In the genomic region with DNA sequence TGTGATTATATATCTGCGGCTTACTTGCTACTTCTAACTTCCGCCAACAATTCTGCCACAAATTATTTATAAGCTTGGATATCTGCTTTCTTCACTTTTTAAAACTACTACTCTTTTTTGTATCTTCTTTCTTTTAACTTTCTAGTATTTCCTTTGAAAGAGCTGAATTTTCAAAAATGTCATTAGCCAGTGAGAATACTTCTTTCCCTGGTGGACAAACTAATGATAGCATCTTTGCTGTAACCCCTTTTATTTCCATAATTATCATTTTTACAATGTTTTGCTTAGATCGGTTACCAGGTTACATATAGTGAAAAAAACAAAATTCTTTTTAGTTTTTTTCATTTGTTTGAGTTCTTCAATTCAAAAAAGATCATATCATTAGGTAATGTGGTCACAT, we compare ENCODE assay signal across 19 cellular contexts.
"Had no signal": no experiment of that assay in that cellular context is flagged by ENCODE, and none has a peak within 500 bp of the region (broad histone marks: within the 10 kb centered on the region; RNA-seq: fewer than 3 reads in every experiment).

No MANE protein-coding gene starts in this region.

- H3K9me3 ChIP-seq: adrenal gland, prostate gland, right atrium auricular region, suprapubic skin, transverse colon, vagina had no signal

- H3K4me3 ChIP-seq: adrenal gland, dorsolateral prefrontal cortex, prostate gland, right atrium auricular region, smooth muscle cell, suprapubic skin, transverse colon, vagina had no signal

- H3K36me3 Mint-ChIP-seq: activated naive CD4-positive, alpha-beta T cell treated with anti-CD3 and anti-CD28 coated beads, Interleukin-2, amount 50 U/mL, for 72 hours had no signal

- H3K9me3 Mint-ChIP-seq: activated T-helper 1 cell treated with anti-CD3 and anti-CD28 coated beads, Interleukin-12 subunit alpha, Interleukin-12 subunit beta, Interleukin-2, Interleukin-4 antibody, amounts not matched to agents 30 ng/mL and 10 ng/mL and 1 ng/mL, durations not matched to agents 14 hours and 24 hours and 36 hours; T-helper 1 cell treated with Interleukin-12 subunit alpha and Interleukin-12 subunit beta and Interleukin-4 antibody, amounts not matched to agents 30 μg/mL and 1 μg/mL, for 36 hours had no signal

- H3K27ac ChIP-seq: adrenal gland, dorsolateral prefrontal cortex, prostate gland, right atrium auricular region, suprapubic skin, transverse colon, vagina had no signal

- H3K4me1 ChIP-seq: adrenal gland, prostate gland, right atrium auricular region, suprapubic skin, transverse colon, vagina had no signal

- H3K27me3 ChIP-seq: adrenal gland, right atrium auricular region, suprapubic skin, transverse colon, vagina had no signal

- H3K27me3 Mint-ChIP-seq: stimulated activated naive CD8-positive, alpha-beta T cell treated with anti-CD3 and anti-CD28 coated beads, Interleukin-15, amount 100 ng/mL, for 72 hours had no signal

- H3K4me2 ChIP-seq: smooth muscle cell had no signal

- DNase-seq: activated CD4-positive, alpha-beta T cell treated with anti-CD3 and anti-CD28 coated beads for 1 hour; activated CD4-positive, alpha-beta T cell treated with anti-CD3 and anti-CD28 coated beads, Interleukin-2, amount 50 U/mL, for 4 hours; activated gamma-delta T cell treated with Interleukin-2 at 50 U/mL for 16 hours; adrenal gland; dorsolateral prefrontal cortex; left cardiac atrium; mesenchymal stem cell; natural killer cell; stimulated activated CD4-positive, alpha-beta T cell treated with anti-CD3 and anti-CD28 coated beads, Interleukin-4, amount 100 ng/mL, for 1 hour; stimulated activated naive CD8-positive, alpha-beta T cell treated with anti-CD3 and anti-CD28 coated beads, Interleukin-15, amount 100 ng/mL, for 72 hours; transverse colon had no signal

- H3K4me1 Mint-ChIP-seq: natural killer cell; stimulated activated naive CD8-positive, alpha-beta T cell treated with anti-CD3 and anti-CD28 coated beads, Interleukin-15, amount 100 ng/mL, for 72 hours had no signal

- H3K36me3 ChIP-seq: adrenal gland, prostate gland, right atrium auricular region, suprapubic skin, transverse colon, vagina had no signal

- H3K27ac Mint-ChIP-seq: activated naive CD4-positive, alpha-beta T cell treated with anti-CD3 and anti-CD28 coated beads, Interleukin-2, amount 50 U/mL, for 72 hours; activated T-helper 1 cell treated with anti-CD3 and anti-CD28 coated beads, Interleukin-12 subunit alpha, Interleukin-12 subunit beta, Interleukin-2, Interleukin-4 antibody, amounts not matched to agents 30 ng/mL and 10 ng/mL and 1 ng/mL, durations not matched to agents 14 hours and 24 hours and 36 hours; natural killer cell; stimulated activated naive CD8-positive, alpha-beta T cell treated with anti-CD3 and anti-CD28 coated beads, Interleukin-15, amount 100 ng/mL, for 72 hours; T-helper 1 cell treated with Interleukin-12 subunit alpha and Interleukin-12 subunit beta and Interleukin-4 antibody, amounts not matched to agents 30 μg/mL and 1 μg/mL, for 36 hours had no signal

- H3K4me3 Mint-ChIP-seq: activated T-helper 1 cell treated with anti-CD3 and anti-CD28 coated beads, Interleukin-12 subunit alpha, Interleukin-12 subunit beta, Interleukin-2, Interleukin-4 antibody, amounts not matched to agents 30 ng/mL and 10 ng/mL and 1 ng/mL, durations not matched to agents 14 hours and 24 hours and 36 hours; natural killer cell; stimulated activated naive CD8-positive, alpha-beta T cell treated with anti-CD3 and anti-CD28 coated beads, Interleukin-15, amount 100 ng/mL, for 72 hours; T-helper 1 cell treated with Interleukin-12 subunit alpha and Interleukin-12 subunit beta and Interleukin-4 antibody, amounts not matched to agents 30 μg/mL and 1 μg/mL, for 36 hours had no signal
